ENCODE assay signal across 11 cellular contexts in the genomic region with DNA sequence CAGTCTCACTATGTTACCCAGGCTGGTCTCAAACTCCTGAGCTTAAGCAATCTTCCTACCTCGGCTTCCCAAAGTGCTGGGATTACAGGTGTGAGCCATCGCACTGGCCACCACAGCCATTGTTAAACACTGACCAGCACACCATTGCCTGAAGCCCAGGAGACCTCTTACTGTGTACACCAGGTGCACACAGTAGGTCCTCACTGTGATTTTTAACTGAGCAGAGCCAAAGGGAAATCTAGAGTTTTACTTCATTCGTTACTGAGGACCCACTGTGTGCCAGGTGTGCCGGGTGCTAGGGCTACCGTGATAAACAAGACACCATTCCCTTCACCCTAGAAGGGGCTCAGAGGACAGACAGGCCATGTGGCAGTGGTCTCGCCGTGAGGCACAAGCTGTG. TPM values are rescaled to one million over a fixed set of nuclear protein-coding genes. Genes with fewer than 3 reads are reported as not detected.
A peak's percentile ranks its signal among the peaks of the same experiment; 100 is the strongest.
DNase-seq lines count a peak whose midpoint lies in the region; ATAC-seq and TF ChIP-seq lines count a peak whose summit lies in the region.
"Had no signal": no experiment of that assay in that cellular context is flagged by ENCODE, and none has a peak within 500 bp of the region (broad histone marks: within the 10 kb centered on the region; RNA-seq: fewer than 3 reads in every experiment).

No MANE protein-coding gene starts in this region.

- no peak overlapping the region for H4K5ac ChIP-seq in IMR-90 (ENCODE audit: low read depth, low read length)

- no peak for TF ChIP-seq RAD21 in IMR-90 (IDR thresholded peaks at IDR 0.05; ENCODE audit: low read length)

- H3K9me1 ChIP-seq in IMR-90 (ENCODE audit: insufficient read depth, low read length): no peaks in the 10 kb centered on the region

- no peaks in the 10 kb centered on the region for H3F3A ChIP-seq in MM.1S (ENCODE audit: insufficient read depth, low read length)

- no peak overlapping the region for H3K4ac ChIP-seq in IMR-90 (ENCODE audit: low read depth, low read length)

- no peak overlapping the region for H2BK5ac ChIP-seq in IMR-90 (ENCODE audit: low read depth, low read length, poor library complexity, severe bottlenecking)

- H4K20me1 ChIP-seq in IMR-90 (ENCODE audit: insufficient read depth, low read length): no peaks in the 10 kb centered on the region
- H4K20me1 ChIP-seq in MM.1S (ENCODE audit: insufficient read depth, low read length): no peaks in the 10 kb centered on the region

- no peak overlapping the region for H3K9ac ChIP-seq in IMR-90 (ENCODE audit: low read depth, low read length)
- H3K9ac ChIP-seq in MM.1S (ENCODE audit: low read length): no peak overlapping the region
- H3K9ac ChIP-seq: GM23248 had no signal

- no peak for ATAC-seq in IMR-90 (ENCODE audit: low read depth)
- no peak for ATAC-seq in RWPE2 (ENCODE audit: low read depth)
- ATAC-seq: A549 had no signal

- no peaks in the 10 kb centered on the region for H3K36me3 ChIP-seq in IMR-90 (ENCODE audit: control insufficient read depth, insufficient read depth, low read length)
- peaks cover 91% of the 10 kb centered on the region for H3K36me3 ChIP-seq in RWPE2 (ENCODE audit: low read depth)
- no peaks in the 10 kb centered on the region for H3K36me3 ChIP-seq in H7 (replicated peaks; ENCODE audit: control insufficient read depth, insufficient read depth, low read length)
- H3K36me3 ChIP-seq in MM.1S (replicated peaks; ENCODE audit: insufficient read depth, low read length): no peaks in the 10 kb centered on the region
- H3K36me3 ChIP-seq: BE2C had no signal

- no peaks in the 10 kb centered on the region for H3K79me2 ChIP-seq in MM.1S (ENCODE audit: low read length)

- dilution Hi-C loops in IMR-90 (cut with HindIII; ENCODE audit: low sequenced_read_pairs, unreplicated experiment): no loop called here

- H3K9me3 ChIP-seq in IMR-90 (ENCODE audit: control insufficient read depth, insufficient read depth, low read length) (no peaks in the 10 kb centered on the region), RWPE2 (ENCODE audit: severe bottlenecking) (no peaks in the 10 kb centered on the region), MM.1S (replicated peaks; ENCODE audit: insufficient read depth, low read length) (no peaks in the 10 kb centered on the region)
- H3K9me3 ChIP-seq: A549, BE2C had no signal

- no peak overlapping the region for H3K23ac ChIP-seq in IMR-90 (ENCODE audit: low read depth, low read length)

- no peak overlapping the region for H2BK20ac ChIP-seq in IMR-90 (ENCODE audit: low read depth, low read length)

- WGBS in IMR-90 (ENCODE audit: extremely low coverage in 2 of 2, insufficient read length in 1 of 2), 2 experiments: 72% methylated on average over 2 of the region's 7 CpGs; no CpG with 5 or more reads in 1 of the 2 experiments

- no peak overlapping the region for H4K91ac ChIP-seq in IMR-90 (ENCODE audit: insufficient read depth, low read depth, low read length)

- TF ChIP-seq CTCF in IMR-90 (conservative IDR thresholded peaks at IDR 0.05; ENCODE audit: low read depth, low read length): no peak
- TF ChIP-seq CTCF in RWPE2 (IDR thresholded peaks at IDR 0.05; ENCODE audit: poor library complexity, severe bottlenecking): no peak
- TF ChIP-seq CTCF in MM.1S (IDR thresholded peaks at IDR 0.05; ENCODE audit: low read length): no peak

- H3K4me1 ChIP-seq in IMR-90 (ENCODE audit: control insufficient read depth, insufficient read depth, low read length) (no peaks in the 10 kb centered on the region), RWPE2 (ENCODE audit: insufficient read depth, poor library complexity, severe bottlenecking) (peaks cover 9% of the 10 kb centered on the region), MM.1S (ENCODE audit: low read length) (peaks cover 9% of the 10 kb centered on the region; the same call in 1 of the 2 replicates)
- H3K4me1 ChIP-seq: BE2C had no signal

- H2AFZ ChIP-seq in IMR-90 (replicated peaks; ENCODE audit: low read length, poor library complexity): no peak overlapping the region
- H2AFZ ChIP-seq in MM.1S (ENCODE audit: low read length): no peak overlapping the region
- H2AFZ ChIP-seq: GM23248 had no signal

- no peaks in the 10 kb centered on the region for H3K79me1 ChIP-seq in IMR-90 (ENCODE audit: low read depth in 1 of 2, low read length in 2 of 2)

- no TSS peak for BruUV-seq in IMR-90 (replicated peaks; lab: Mats Ljungman, UMichigan)

- DNase-seq in IMR-90 (no peak), RWPE2 (ENCODE audit: low spot score) (no peak), H7 (no peak), MM.1S (no peak)
- DNase-seq: BE2C; CD4-positive, alpha-beta memory T cell; DMS79; GM23248 had no signal

- CTCF ChIA-PET in IMR-90 (lab: Yijun Ruan, JAX): no interaction called here

- H3K27me3 ChIP-seq in IMR-90 (ENCODE audit: control insufficient read depth, insufficient read depth, low read length): peaks cover 46% of the 10 kb centered on the region
- H3K27me3 ChIP-seq in RWPE2 (ENCODE audit: insufficient read depth, poor library complexity, severe bottlenecking): no peaks in the 10 kb centered on the region
- peaks cover 3% of the 10 kb centered on the region for H3K27me3 ChIP-seq in layer of hippocampus (ENCODE audit: control insufficient read depth, insufficient read depth, low read length)
- H3K27me3 ChIP-seq in H7 (ENCODE audit: control insufficient read depth, insufficient read depth, low read length): peaks cover 11% of the 10 kb centered on the region
- no peaks in the 10 kb centered on the region for H3K27me3 ChIP-seq in MM.1S (replicated peaks; ENCODE audit: insufficient read depth, low read length)

- no peak overlapping the region for H3K18ac ChIP-seq in IMR-90 (ENCODE audit: low read depth, low read length)

- H4K8ac ChIP-seq in IMR-90 (ENCODE audit: low read depth in 2 of 2, low read length in 2 of 2): no peak overlapping the region

- H3K14ac ChIP-seq in IMR-90 (replicated peaks; ENCODE audit: low read depth, low read length): no peak overlapping the region

- no peak overlapping the region for H2AK5ac ChIP-seq in IMR-90 (ENCODE audit: low read depth, low read length)

- H3K4me2 ChIP-seq in IMR-90 (ENCODE audit: low read depth, low read length): no peak overlapping the region
- no peak overlapping the region for H3K4me2 ChIP-seq in MM.1S (ENCODE audit: low read depth, low read length)
- H3K4me2 ChIP-seq: A549 had no signal

- POLR2A ChIA-PET in IMR-90 (lab: Charles Lee; ENCODE audit: unreplicated experiment): no interaction called here

- no peak for TF ChIP-seq POLR2A in IMR-90 (IDR thresholded peaks at IDR 0.05; ENCODE audit: low read depth, low read length)

- no peaks in the 10 kb centered on the region for H3K9me2 ChIP-seq in MM.1S (replicated peaks; ENCODE audit: insufficient read depth, low read length)

- H3K27ac ChIP-seq in IMR-90 (ENCODE audit: insufficient read depth, low read length) (no peak overlapping the region), RWPE2 (ENCODE audit: poor library complexity, severe bottlenecking) (peak overlapping the region; percentile 97), layer of hippocampus (ENCODE audit: low read depth, low read length) (peak overlapping the region; percentile 9), MM.1S (ENCODE audit: low read length) (no peak overlapping the region)
- H3K27ac ChIP-seq: A549, C4-2B, GM23248 had no signal

- H2BK120ac ChIP-seq in IMR-90 (ENCODE audit: low read depth, low read length): no peak overlapping the region

- intact Hi-C loops in IMR-90 (cut with micrococcal nuclease): no loop called here

- in situ Hi-C loops in IMR-90 (cut with MboI; ENCODE audit: low sequenced_read_pairs): no loop called here

- peak overlapping the region; percentile 37 for H2AK9ac ChIP-seq in IMR-90 (replicated peaks; ENCODE audit: low read depth, low read length, poor library complexity)

- H3K4me3 ChIP-seq in IMR-90 (ENCODE audit: insufficient read depth, low read depth, low read length) (no peak overlapping the region), RWPE2 (ENCODE audit: severe bottlenecking) (no peak overlapping the region), H7 (ENCODE audit: insufficient read depth, low read depth, low read length) (no peak overlapping the region), MM.1S (ENCODE audit: low read length) (no peak overlapping the region)
- H3K4me3 ChIP-seq: A549, GM23248 had no signal

- no peak overlapping the region for H2BK15ac ChIP-seq in IMR-90 (ENCODE audit: low read depth, low read length)

- H3K56ac ChIP-seq in IMR-90 (ENCODE audit: extremely low read depth, insufficient read depth, low read length): no peak overlapping the region

TF ChIP-seq in IMR-90, 13 proteins besides CTCF, POLR2A, EP300 and RAD21:
- TF ChIP-seq RCOR1 (IDR thresholded peaks at IDR 0.05; ENCODE audit: insufficient replicate concordance, low read length): no peak
TF ChIP-seq in IMR-90: peak in this region for 0.

RNA-seq across cellular contexts. Expression of gene ITGB4, which starts 4.2 kb away (rescaled TPM):
- under 0.01 TPM in 1 of 2 replicates, not detected in the other for total RNA-seq in IMR-90 (2012; rRNA removed)
- polyA plus RNA-seq in IMR-90 (2012; rRNA removed): 0.27 and 0.39 TPM in 2 replicates
- 0.04 and 0.36 TPM in 2 replicates for polyA plus RNA-seq in IMR-90 (2012; cell fraction: cytosol; rRNA removed)
- 0.63 and 1.5 TPM in 2 replicates for polyA plus RNA-seq in IMR-90 (2012; cell fraction: nucleus; rRNA removed; ENCODE audit: low replicate concordance)
- 0.28 and 0.70 TPM in 2 replicates for total RNA-seq in H7 (2014; rRNA removed; shearing (Covaris generic))

RNA-seq across cellular contexts. Expression of gene GALK1, which starts 39.5 kb away (rescaled TPM):
- 18.9 and 21.9 TPM in 2 replicates for total RNA-seq in IMR-90 (2012; rRNA removed)
- 19.9 and 28.7 TPM in 2 replicates for polyA plus RNA-seq in IMR-90 (2012; rRNA removed)
- 34.6 and 48.4 TPM in 2 replicates for polyA plus RNA-seq in IMR-90 (2012; cell fraction: cytosol; rRNA removed)
- polyA plus RNA-seq in IMR-90 (2012; cell fraction: nucleus; rRNA removed; ENCODE audit: low replicate concordance): 51.9 and 143 TPM in 2 replicates
- 43.4 and 47.2 TPM in 2 replicates for total RNA-seq in H7 (2014; rRNA removed; shearing (Covaris generic))

RNA-seq across cellular contexts. Expression of gene SAP30BP, which starts 58.4 kb away (rescaled TPM):
- 70.4 and 82.5 TPM in 2 replicates for total RNA-seq in IMR-90 (2012; rRNA removed)
- 134 and 139 TPM in 2 replicates for polyA plus RNA-seq in IMR-90 (2012; rRNA removed)
- 55.1 and 61.0 TPM in 2 replicates for polyA plus RNA-seq in IMR-90 (2012; cell fraction: cytosol; rRNA removed)
- polyA plus RNA-seq in IMR-90 (2012; cell fraction: nucleus; rRNA removed; ENCODE audit: low replicate concordance): 237 and 250 TPM in 2 replicates
- 52.9 and 61.3 TPM in 2 replicates for total RNA-seq in H7 (2014; rRNA removed; shearing (Covaris generic))

RNA-seq across cellular contexts. Expression of gene RECQL5, which starts 58.5 kb away (rescaled TPM):
- 7.3 and 8.6 TPM in 2 replicates for total RNA-seq in IMR-90 (2012; rRNA removed)
- polyA plus RNA-seq in IMR-90 (2012; rRNA removed): 17.4 and 23.7 TPM in 2 replicates
- polyA plus RNA-seq in IMR-90 (2012; cell fraction: cytosol; rRNA removed): 6.6 and 9.2 TPM in 2 replicates
- 100 and 134 TPM in 2 replicates for polyA plus RNA-seq in IMR-90 (2012; cell fraction: nucleus; rRNA removed; ENCODE audit: low replicate concordance)
- total RNA-seq in H7 (2014; rRNA removed; shearing (Covaris generic)): 36.3 and 40.0 TPM in 2 replicates

RNA-seq across cellular contexts. Expression of gene UNK, which starts 59.1 kb away (rescaled TPM):
- 15.4 and 15.8 TPM in 2 replicates for total RNA-seq in IMR-90 (2012; rRNA removed)
- 16.9 and 17.3 TPM in 2 replicates for polyA plus RNA-seq in IMR-90 (2012; rRNA removed)
- 14.3 and 21.3 TPM in 2 replicates for polyA plus RNA-seq in IMR-90 (2012; cell fraction: cytosol; rRNA removed)
- polyA plus RNA-seq in IMR-90 (2012; cell fraction: nucleus; rRNA removed; ENCODE audit: low replicate concordance): 35.1 and 41.8 TPM in 2 replicates
- total RNA-seq in H7 (2014; rRNA removed; shearing (Covaris generic)): 17.9 and 21.7 TPM in 2 replicates

Comparison
In these comparisons a context has a peak if more than half of its experiments do, and no peak if none do; other contexts are left out.
1. H3K27ac ChIP-seq: peak in RWPE2 (single experiment) and layer of hippocampus (single experiment); none in IMR-90 (single experiment) and MM.1S (single experiment).